Comparison of ENCODE assay signal across 25 cellular contexts in the genomic region with DNA sequence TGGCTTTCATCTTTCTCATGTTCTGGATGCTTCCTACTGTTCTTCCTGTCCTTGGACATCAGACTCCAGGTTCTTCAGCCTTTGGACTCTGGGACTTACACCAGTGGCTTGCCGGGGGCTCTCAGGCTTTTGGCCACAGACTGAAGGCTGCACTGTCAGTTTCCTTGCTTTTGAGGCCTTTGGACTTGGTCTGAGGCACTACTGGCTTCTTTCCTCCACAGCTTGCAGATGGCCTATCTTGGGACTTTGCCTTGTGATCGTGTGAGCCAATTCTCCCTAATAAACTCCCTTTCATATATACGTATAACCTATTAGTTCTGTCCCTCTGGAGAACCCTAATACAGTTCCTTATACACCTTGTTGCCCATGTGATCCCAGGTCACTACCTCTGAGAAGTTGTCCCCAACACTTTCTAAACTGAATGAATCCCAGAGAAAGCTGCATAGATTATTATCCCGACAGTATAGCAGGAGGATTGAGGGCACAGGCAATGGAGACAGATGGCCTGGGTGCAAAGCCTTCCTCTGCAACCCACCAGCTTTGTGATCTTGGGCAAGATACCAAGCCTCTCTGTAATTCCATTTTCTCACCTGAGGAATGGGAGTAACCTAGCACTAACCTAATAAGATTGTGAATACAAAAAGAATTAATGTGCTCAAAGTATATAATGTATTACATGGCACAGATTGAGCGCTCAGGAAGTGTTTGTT.
DNase-seq lines count a peak whose midpoint lies in the region; ATAC-seq, FAIRE-seq and TF ChIP-seq lines count a peak whose summit lies in the region.
"Had no signal": no experiment of that assay in that cellular context is flagged by ENCODE, and none has a peak within 500 bp of the region (broad histone marks: within the 10 kb centered on the region; RNA-seq: fewer than 3 reads in every experiment).

No MANE protein-coding gene starts in this region.

- H3K27me3 ChIP-seq in WERI-Rb-1 (ENCODE audit: insufficient read depth, low read depth, severe bottlenecking) = no peaks in the 10 kb centered on the region
- H3K27me3 ChIP-seq: BE2C, BLaER1 had no signal

- H3K4me3 Mint-ChIP-seq in chondrocyte (ENCODE audit: unreplicated experiment) = no peak overlapping the region
- H3K4me3 Mint-ChIP-seq: CD14-positive monocyte; CD4-positive, alpha-beta memory T cell; CD4-positive, CD25-positive, alpha-beta regulatory T cell; CD8-positive, alpha-beta memory T cell had no signal

- no peaks in the 10 kb centered on the region for H3K4me1 Mint-ChIP-seq in chondrocyte (ENCODE audit: low read depth)
- H3K4me1 Mint-ChIP-seq: CD14-positive monocyte; CD4-positive, alpha-beta memory T cell; CD4-positive, CD25-positive, alpha-beta regulatory T cell; CD8-positive, alpha-beta memory T cell had no signal

- H3K4me3 ChIP-seq in WERI-Rb-1 (ENCODE audit: low read depth, low read length) = no peak overlapping the region
- H3K4me3 ChIP-seq: BLaER1 had no signal

- no peak overlapping the region for H3K27ac Mint-ChIP-seq in chondrocyte (ENCODE audit: unreplicated experiment)
- H3K27ac Mint-ChIP-seq: CD4-positive, alpha-beta memory T cell; CD4-positive, CD25-positive, alpha-beta regulatory T cell; CD8-positive, alpha-beta memory T cell had no signal

- no peak for ATAC-seq in HG02678 (IDR thresholded peaks at IDR 0.05; ENCODE audit: unreplicated experiment)

- H3K36me3 ChIP-seq in WERI-Rb-1 = no peaks in the 10 kb centered on the region
- H3K36me3 ChIP-seq: BE2C, BLaER1 had no signal

- TF ChIP-seq CTCF in WERI-Rb-1 (IDR thresholded peaks at IDR 0.05; ENCODE audit: low read depth, low read length) (no peak), chondrocyte (IDR thresholded peaks at IDR 0.05) (no peak)

- FAIRE-seq in GM12892 (lab: Jason Lieb, UNC) = no peak
- FAIRE-seq: A204.1, G401.6, GM12891, GM18507 had no signal

- no peaks in the 10 kb centered on the region for H3K9me3 Mint-ChIP-seq in chondrocyte (ENCODE audit: low read depth)
- H3K9me3 Mint-ChIP-seq: CD8-positive, alpha-beta memory T cell had no signal

- DNase-seq in DMS 273 (lab: John Stamatoyannopoulos, UW; ENCODE audit: unreplicated experiment) (peak; percentile 25), DMS 273 treated with DMSO at 0.1 percent for 48 hours (lab: John Stamatoyannopoulos, UW) (peak; percentile 5), WERI-Rb-1 (peak; percentile 48), cerebellum (ENCODE audit: low spot score) (peak; percentile 67), GM12892 (ENCODE audit: insufficient read length) (no peak), chondrocyte (ENCODE audit: low spot score) (no peak)
- DNase-seq: 8988T; ACHN; BE2C; CD4-positive, alpha-beta memory T cell; CD4-positive, CD25-positive, alpha-beta regulatory T cell; CD8-positive, alpha-beta memory T cell; COR-L47; DMS153; DMS79; DND-41; EL; GF-D8 had no signal

- TF ChIP-seq POLR2A in GM12892 (IDR thresholded peaks at IDR 0.05; ENCODE audit: low read depth, low read length) = no peak

- H3K27me3 Mint-ChIP-seq in chondrocyte (ENCODE audit: low read depth) = peaks cover 13% of the 10 kb centered on the region
- H3K27me3 Mint-ChIP-seq: CD4-positive, alpha-beta memory T cell; CD4-positive, CD25-positive, alpha-beta regulatory T cell had no signal

- H3K36me3 Mint-ChIP-seq in chondrocyte (ENCODE audit: low read depth) = no peaks in the 10 kb centered on the region
- H3K36me3 Mint-ChIP-seq: CD14-positive monocyte; CD4-positive, alpha-beta memory T cell; CD4-positive, CD25-positive, alpha-beta regulatory T cell; CD8-positive, alpha-beta memory T cell had no signal

- no peak overlapping the region for H3K27ac ChIP-seq in WERI-Rb-1
- H3K27ac ChIP-seq: BLaER1 had no signal

- H3K9me3 ChIP-seq in WERI-Rb-1 (ENCODE audit: severe bottlenecking) = no peaks in the 10 kb centered on the region
- H3K9me3 ChIP-seq: BE2C, BLaER1 had no signal

Comparison
In these comparisons a context has a peak if more than half of its experiments do, and no peak if none do; other contexts are left out.
1. DNase-seq: peak in DMS 273 (single experiment), DMS 273 treated with DMSO at 0.1 percent for 48 hours (single experiment), WERI-Rb-1 (single experiment) and cerebellum (single experiment); none in GM12892 (single experiment) and chondrocyte (single experiment).